17 cellular contexts compared by ENCODE assay signal in genomic region chr9:120413121-120414048, GRCh38.
DNase-seq lines count a peak whose midpoint lies in the region; TF ChIP-seq lines count a peak whose summit lies in the region.
"Had no signal": no experiment of that assay in that cellular context is flagged by ENCODE, and none has a peak within 500 bp of the region (broad histone marks: within the 10 kb centered on the region; RNA-seq: fewer than 3 reads in every experiment).

No MANE protein-coding gene starts in this region.

- intact Hi-C loops in colonic mucosa (cut with DNase I) (no loop called here), dorsolateral prefrontal cortex (cut with DNase I) (no loop called here)

- H3K9ac ChIP-seq in iPS-20b (ENCODE audit: low read depth, low read length) (no peak overlapping the region), colonic mucosa (ENCODE audit: low read depth in 2 of 2, low read length in 2 of 2) (no peak overlapping the region)

- H3K4me1 ChIP-seq in iPS-20b (ENCODE audit: insufficient read depth, low read length) (peaks cover 32% of the 10 kb centered on the region; the same call in 1 of the 2 replicates), colonic mucosa (no peaks in the 10 kb centered on the region)
- H3K4me1 ChIP-seq: body of pancreas had no signal

- peak; percentile 37 for DNase-seq in DMS53 treated with DMSO at 0.1 percent for 48 hours (lab: John Stamatoyannopoulos, UW; ENCODE audit: unreplicated experiment)
- DNase-seq in NCI-H1436 (lab: John Stamatoyannopoulos, UW), result peak; percentile 76
- DNase-seq in NCI-H748 treated with DMSO at 0.1 percent for 48 hours (lab: John Stamatoyannopoulos, UW), result peak; percentile 99
- DNase-seq in stimulated activated CD4-positive, alpha-beta T cell treated with anti-CD3 and anti-CD28 coated beads, Interleukin-4, amount 100 ng/mL, for 4 hours, result no peak
- no peak for DNase-seq in colonic mucosa
- no peak for DNase-seq in pons (ENCODE audit: low spot score)
- DNase-seq in dorsolateral prefrontal cortex, result no peak
- DNase-seq: ACHN; activated naive CD4-positive, alpha-beta T cell; body of pancreas; CD8-positive, alpha-beta T cell; immature natural killer cell; NCI-H1048; nucleus accumbens; stomach had no signal

- no peaks in the 10 kb centered on the region for H3K27me3 ChIP-seq in iPS-20b (ENCODE audit: insufficient read depth, low read length)
- H3K27me3 ChIP-seq in colonic mucosa, result no peaks in the 10 kb centered on the region
- no peaks in the 10 kb centered on the region for H3K27me3 ChIP-seq in dorsolateral prefrontal cortex
- H3K27me3 ChIP-seq: body of pancreas, stomach had no signal

- TF ChIP-seq CTCF in colonic mucosa (IDR thresholded peaks at IDR 0.05), result no peak
- no peak for TF ChIP-seq CTCF in dorsolateral prefrontal cortex (IDR thresholded peaks at IDR 0.05 in 54 of 56, conservative IDR thresholded peaks at IDR 0.05 in 2 of 56; ENCODE audit: low read depth in 1 of 56, partially characterized antibody in 56 of 56)

- H3K4me3 ChIP-seq in iPS-20b (ENCODE audit: low read length) (peak overlapping the region; percentile 43), colonic mucosa (no peak overlapping the region), dorsolateral prefrontal cortex (no peak overlapping the region)
- H3K4me3 ChIP-seq: body of pancreas, stomach had no signal

- peaks cover 46% of the 10 kb centered on the region for H3K36me3 ChIP-seq in iPS-20b (ENCODE audit: insufficient read depth, low read depth, low read length)
- H3K36me3 ChIP-seq in colonic mucosa, result peaks cover 4% of the 10 kb centered on the region

- no peak overlapping the region for H3K27ac ChIP-seq in iPS-20b (ENCODE audit: low read length)
- no peak overlapping the region for H3K27ac ChIP-seq in colonic mucosa
- peak overlapping the region in 1 of 59 donors; percentile 24 for H3K27ac ChIP-seq in dorsolateral prefrontal cortex
- H3K27ac ChIP-seq: body of pancreas, VCaP had no signal

- H3K9me3 ChIP-seq in iPS-20b (ENCODE audit: insufficient read depth, low read depth, low read length), result no peaks in the 10 kb centered on the region
- no peaks in the 10 kb centered on the region for H3K9me3 ChIP-seq in colonic mucosa
- H3K9me3 ChIP-seq: body of pancreas, stomach had no signal

Comparison
In these comparisons a context has a peak if more than half of its experiments do, and no peak if none do; other contexts are left out.
1. DNase-seq: peak in DMS53 treated with DMSO at 0.1 percent for 48 hours (single experiment), NCI-H1436 (single experiment) and NCI-H748 treated with DMSO at 0.1 percent for 48 hours (single experiment); none in stimulated activated CD4-positive, alpha-beta T cell treated with anti-CD3 and anti-CD28 coated beads, Interleukin-4, amount 100 ng/mL, for 4 hours (0 of 2), colonic mucosa (single experiment), pons (single experiment) and dorsolateral prefrontal cortex (0 of 10).